In the genomic region with DNA sequence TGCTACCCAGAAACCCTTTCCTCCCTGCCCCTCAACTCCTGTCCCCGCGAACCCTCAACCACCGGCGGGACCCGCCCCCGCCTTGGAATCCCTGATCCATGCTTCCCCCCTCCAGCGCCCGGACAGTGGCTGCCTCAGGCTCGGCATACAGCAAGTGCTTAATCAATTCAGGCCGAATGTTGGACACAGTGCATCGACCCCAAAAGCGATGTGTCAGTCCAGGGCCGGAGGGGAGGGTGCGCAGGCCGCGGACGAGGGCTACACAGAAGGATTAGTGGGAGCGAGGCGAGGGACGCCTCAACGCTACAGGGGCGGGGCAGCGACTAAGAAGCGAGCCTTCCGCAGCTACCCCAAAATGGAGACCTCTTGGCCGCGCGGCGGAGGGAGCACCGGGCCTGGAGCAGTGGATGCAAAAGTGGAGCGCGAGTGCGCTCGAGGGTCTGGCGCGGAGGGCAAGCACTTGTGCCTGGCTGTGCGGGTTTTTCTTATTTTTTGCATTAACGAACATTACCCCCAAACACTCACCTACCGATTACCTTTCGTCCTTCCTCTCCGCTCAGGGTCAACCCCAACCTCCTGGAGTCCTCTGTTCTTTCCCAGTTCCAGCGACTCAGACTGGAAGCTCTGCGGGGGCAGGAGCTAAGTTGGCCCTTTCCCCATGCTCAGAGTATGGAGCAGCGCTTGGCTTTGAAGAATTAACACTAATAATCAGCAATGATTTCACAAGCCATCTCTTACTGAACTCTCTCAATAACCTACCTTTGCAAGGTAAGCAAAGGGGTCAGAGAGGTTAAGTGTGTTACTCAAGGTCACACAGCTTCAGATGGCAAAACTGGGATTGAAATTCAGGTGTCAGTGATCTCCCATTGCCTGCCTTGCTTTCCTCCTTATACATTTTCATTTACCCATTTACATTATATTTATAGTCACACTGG, we compare ENCODE assay signal across 1 cellular context.
A peak's percentile ranks its signal among the peaks of the same experiment; 100 is the strongest.
TF ChIP-seq lines count a peak whose summit lies in the region.

No MANE protein-coding gene starts in this region.

TF ChIP-seq in HEK293, 187 proteins besides CTCF, POLR2A, EP300 and RAD21 (continued from another document and continues in another):
- TF ChIP-seq, protein P1, sequence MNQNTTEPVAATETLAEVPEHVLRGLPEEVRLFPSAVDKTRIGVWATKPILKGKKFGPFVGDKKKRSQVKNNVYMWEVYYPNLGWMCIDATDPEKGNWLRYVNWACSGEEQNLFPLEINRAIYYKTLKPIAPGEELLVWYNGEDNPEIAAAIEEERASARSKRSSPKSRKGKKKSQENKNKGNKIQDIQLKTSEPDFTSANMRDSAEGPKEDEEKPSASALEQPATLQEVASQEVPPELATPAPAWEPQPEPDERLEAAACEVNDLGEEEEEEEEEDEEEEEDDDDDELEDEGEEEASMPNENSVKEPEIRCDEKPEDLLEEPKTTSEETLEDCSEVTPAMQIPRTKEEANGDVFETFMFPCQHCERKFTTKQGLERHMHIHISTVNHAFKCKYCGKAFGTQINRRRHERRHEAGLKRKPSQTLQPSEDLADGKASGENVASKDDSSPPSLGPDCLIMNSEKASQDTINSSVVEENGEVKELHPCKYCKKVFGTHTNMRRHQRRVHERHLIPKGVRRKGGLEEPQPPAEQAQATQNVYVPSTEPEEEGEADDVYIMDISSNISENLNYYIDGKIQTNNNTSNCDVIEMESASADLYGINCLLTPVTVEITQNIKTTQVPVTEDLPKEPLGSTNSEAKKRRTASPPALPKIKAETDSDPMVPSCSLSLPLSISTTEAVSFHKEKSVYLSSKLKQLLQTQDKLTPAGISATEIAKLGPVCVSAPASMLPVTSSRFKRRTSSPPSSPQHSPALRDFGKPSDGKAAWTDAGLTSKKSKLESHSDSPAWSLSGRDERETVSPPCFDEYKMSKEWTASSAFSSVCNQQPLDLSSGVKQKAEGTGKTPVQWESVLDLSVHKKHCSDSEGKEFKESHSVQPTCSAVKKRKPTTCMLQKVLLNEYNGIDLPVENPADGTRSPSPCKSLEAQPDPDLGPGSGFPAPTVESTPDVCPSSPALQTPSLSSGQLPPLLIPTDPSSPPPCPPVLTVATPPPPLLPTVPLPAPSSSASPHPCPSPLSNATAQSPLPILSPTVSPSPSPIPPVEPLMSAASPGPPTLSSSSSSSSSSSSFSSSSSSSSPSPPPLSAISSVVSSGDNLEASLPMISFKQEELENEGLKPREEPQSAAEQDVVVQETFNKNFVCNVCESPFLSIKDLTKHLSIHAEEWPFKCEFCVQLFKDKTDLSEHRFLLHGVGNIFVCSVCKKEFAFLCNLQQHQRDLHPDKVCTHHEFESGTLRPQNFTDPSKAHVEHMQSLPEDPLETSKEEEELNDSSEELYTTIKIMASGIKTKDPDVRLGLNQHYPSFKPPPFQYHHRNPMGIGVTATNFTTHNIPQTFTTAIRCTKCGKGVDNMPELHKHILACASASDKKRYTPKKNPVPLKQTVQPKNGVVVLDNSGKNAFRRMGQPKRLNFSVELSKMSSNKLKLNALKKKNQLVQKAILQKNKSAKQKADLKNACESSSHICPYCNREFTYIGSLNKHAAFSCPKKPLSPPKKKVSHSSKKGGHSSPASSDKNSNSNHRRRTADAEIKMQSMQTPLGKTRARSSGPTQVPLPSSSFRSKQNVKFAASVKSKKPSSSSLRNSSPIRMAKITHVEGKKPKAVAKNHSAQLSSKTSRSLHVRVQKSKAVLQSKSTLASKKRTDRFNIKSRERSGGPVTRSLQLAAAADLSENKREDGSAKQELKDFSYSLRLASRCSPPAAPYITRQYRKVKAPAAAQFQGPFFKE (tag by site-specific recombination; IDR thresholded peaks at IDR 0.05; ENCODE audit: borderline replicate concordance) = no peak
- TF ChIP-seq, protein P2, sequence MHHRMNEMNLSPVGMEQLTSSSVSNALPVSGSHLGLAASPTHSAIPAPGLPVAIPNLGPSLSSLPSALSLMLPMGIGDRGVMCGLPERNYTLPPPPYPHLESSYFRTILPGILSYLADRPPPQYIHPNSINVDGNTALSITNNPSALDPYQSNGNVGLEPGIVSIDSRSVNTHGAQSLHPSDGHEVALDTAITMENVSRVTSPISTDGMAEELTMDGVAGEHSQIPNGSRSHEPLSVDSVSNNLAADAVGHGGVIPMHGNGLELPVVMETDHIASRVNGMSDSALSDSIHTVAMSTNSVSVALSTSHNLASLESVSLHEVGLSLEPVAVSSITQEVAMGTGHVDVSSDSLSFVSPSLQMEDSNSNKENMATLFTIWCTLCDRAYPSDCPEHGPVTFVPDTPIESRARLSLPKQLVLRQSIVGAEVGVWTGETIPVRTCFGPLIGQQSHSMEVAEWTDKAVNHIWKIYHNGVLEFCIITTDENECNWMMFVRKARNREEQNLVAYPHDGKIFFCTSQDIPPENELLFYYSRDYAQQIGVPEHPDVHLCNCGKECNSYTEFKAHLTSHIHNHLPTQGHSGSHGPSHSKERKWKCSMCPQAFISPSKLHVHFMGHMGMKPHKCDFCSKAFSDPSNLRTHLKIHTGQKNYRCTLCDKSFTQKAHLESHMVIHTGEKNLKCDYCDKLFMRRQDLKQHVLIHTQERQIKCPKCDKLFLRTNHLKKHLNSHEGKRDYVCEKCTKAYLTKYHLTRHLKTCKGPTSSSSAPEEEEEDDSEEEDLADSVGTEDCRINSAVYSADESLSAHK (tag by site-specific recombination; IDR thresholded peaks at IDR 0.05) = no peak
- TF ChIP-seq ZNF354C (tag by site-specific recombination; IDR thresholded peaks at IDR 0.05; ENCODE audit: borderline replicate concordance, low read depth) = no peak
- TF ChIP-seq ZNF76 (tag by site-specific recombination; IDR thresholded peaks at IDR 0.05; ENCODE audit: borderline replicate concordance, low read depth) = 0 out of 2 replicates have a peak, but pooled peaks have one; percentile 34
- peak; percentile 83 for TF ChIP-seq ZNF335 (tag by site-specific recombination; conservative IDR thresholded peaks at IDR 0.05)
- no peak for TF ChIP-seq ZNF558 (tag by site-specific recombination; IDR thresholded peaks at IDR 0.05)
- no peak for TF ChIP-seq ZNF214 (tag by site-specific recombination; IDR thresholded peaks at IDR 0.05; ENCODE audit: borderline replicate concordance)
- TF ChIP-seq HOXC10 (CRISPR knock-in tag; IDR thresholded peaks at IDR 0.05) = no peak
- TF ChIP-seq ZNF623 (tag by site-specific recombination; IDR thresholded peaks at IDR 0.05) = no peak
- no peak for TF ChIP-seq REPIN1 (tag by site-specific recombination; IDR thresholded peaks at IDR 0.05; ENCODE audit: low read depth)
- no peak for TF ChIP-seq ZNF433 (tag by site-specific recombination; IDR thresholded peaks at IDR 0.05; ENCODE audit: low read depth)
- no peak for TF ChIP-seq KLF10 (tag by site-specific recombination; IDR thresholded peaks at IDR 0.05)
- TF ChIP-seq GFI1B (tag by site-specific recombination; IDR thresholded peaks at IDR 0.05) = no peak
- TF ChIP-seq ZNF24 (tag by site-specific recombination; IDR thresholded peaks at IDR 0.05) = no peak
- TF ChIP-seq ZNF19 (tag by site-specific recombination; IDR thresholded peaks at IDR 0.05; ENCODE audit: low read depth) = no peak
- TF ChIP-seq KLF9 (tag by site-specific recombination; IDR thresholded peaks at IDR 0.05; ENCODE audit: low read depth) = peak; percentile 82; the same call in 1 of the 2 replicates
- TF ChIP-seq ZNF423 (tag by site-specific recombination; IDR thresholded peaks at IDR 0.05) = no peak
- no peak for TF ChIP-seq ZNF544 (tag by site-specific recombination; IDR thresholded peaks at IDR 0.05)
- peak; percentile 36; the same call in 1 of the 2 replicates for TF ChIP-seq SP3 (tag by site-specific recombination; IDR thresholded peaks at IDR 0.05)
- TF ChIP-seq ZNF610 (tag by site-specific recombination; IDR thresholded peaks at IDR 0.05; ENCODE audit: borderline replicate concordance) = no peak
- no peak for TF ChIP-seq MYNN (tag by site-specific recombination; IDR thresholded peaks at IDR 0.05; ENCODE audit: borderline replicate concordance)
- TF ChIP-seq KLF8 (tag by site-specific recombination; IDR thresholded peaks at IDR 0.05) = no peak; the same call in 1 of the 2 replicates
- TF ChIP-seq, protein P3, sequence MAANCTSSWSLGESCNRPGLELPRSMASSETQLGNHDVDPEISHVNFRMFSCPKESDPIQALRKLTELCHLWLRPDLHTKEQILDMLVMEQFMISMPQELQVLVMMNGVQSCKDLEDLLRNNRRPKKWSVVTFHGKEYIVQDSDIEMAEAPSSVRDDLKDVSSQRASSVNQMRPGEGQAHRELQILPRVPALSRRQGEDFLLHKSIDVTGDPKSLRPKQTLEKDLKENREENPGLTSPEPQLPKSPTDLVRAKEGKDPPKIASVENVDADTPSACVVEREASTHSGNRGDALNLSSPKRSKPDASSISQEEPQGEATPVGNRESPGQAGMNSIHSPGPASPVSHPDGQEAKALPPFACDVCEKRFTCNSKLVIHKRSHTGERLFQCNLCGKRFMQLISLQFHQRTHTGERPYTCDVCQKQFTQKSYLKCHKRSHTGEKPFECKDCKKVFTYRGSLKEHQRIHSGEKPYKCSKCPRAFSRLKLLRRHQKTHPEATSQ (tag by site-specific recombination; IDR thresholded peaks at IDR 0.05) = no peak
- TF ChIP-seq ZNF239 (tag by site-specific recombination; IDR thresholded peaks at IDR 0.05) = no peak
- TF ChIP-seq, protein P4, sequence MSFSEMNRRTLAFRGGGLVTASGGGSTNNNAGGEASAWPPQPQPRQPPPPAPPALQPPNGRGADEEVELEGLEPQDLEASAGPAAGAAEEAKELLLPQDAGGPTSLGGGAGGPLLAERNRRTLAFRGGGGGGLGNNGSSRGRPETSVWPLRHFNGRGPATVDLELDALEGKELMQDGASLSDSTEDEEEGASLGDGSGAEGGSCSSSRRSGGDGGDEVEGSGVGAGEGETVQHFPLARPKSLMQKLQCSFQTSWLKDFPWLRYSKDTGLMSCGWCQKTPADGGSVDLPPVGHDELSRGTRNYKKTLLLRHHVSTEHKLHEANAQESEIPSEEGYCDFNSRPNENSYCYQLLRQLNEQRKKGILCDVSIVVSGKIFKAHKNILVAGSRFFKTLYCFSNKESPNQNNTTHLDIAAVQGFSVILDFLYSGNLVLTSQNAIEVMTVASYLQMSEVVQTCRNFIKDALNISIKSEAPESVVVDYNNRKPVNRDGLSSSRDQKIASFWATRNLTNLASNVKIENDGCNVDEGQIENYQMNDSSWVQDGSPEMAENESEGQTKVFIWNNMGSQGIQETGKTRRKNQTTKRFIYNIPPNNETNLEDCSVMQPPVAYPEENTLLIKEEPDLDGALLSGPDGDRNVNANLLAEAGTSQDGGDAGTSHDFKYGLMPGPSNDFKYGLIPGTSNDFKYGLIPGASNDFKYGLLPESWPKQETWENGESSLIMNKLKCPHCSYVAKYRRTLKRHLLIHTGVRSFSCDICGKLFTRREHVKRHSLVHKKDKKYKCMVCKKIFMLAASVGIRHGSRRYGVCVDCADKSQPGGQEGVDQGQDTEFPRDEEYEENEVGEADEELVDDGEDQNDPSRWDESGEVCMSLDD (tag by site-specific recombination; IDR thresholded peaks at IDR 0.05) = peak; percentile 68
- no peak for TF ChIP-seq ZNF596 (tag by site-specific recombination; IDR thresholded peaks at IDR 0.05)
- no peak for TF ChIP-seq ZNF670 (tag by site-specific recombination; IDR thresholded peaks at IDR 0.05; ENCODE audit: low read depth)
- TF ChIP-seq SCRT1 (tag by site-specific recombination; IDR thresholded peaks at IDR 0.05; ENCODE audit: borderline replicate concordance) = no peak
- no peak for TF ChIP-seq ZNF785 (tag by site-specific recombination; IDR thresholded peaks at IDR 0.05)
- no peak for TF ChIP-seq ZNF266 (tag by site-specific recombination; IDR thresholded peaks at IDR 0.05; ENCODE audit: low read depth)
- TF ChIP-seq, protein P5, sequence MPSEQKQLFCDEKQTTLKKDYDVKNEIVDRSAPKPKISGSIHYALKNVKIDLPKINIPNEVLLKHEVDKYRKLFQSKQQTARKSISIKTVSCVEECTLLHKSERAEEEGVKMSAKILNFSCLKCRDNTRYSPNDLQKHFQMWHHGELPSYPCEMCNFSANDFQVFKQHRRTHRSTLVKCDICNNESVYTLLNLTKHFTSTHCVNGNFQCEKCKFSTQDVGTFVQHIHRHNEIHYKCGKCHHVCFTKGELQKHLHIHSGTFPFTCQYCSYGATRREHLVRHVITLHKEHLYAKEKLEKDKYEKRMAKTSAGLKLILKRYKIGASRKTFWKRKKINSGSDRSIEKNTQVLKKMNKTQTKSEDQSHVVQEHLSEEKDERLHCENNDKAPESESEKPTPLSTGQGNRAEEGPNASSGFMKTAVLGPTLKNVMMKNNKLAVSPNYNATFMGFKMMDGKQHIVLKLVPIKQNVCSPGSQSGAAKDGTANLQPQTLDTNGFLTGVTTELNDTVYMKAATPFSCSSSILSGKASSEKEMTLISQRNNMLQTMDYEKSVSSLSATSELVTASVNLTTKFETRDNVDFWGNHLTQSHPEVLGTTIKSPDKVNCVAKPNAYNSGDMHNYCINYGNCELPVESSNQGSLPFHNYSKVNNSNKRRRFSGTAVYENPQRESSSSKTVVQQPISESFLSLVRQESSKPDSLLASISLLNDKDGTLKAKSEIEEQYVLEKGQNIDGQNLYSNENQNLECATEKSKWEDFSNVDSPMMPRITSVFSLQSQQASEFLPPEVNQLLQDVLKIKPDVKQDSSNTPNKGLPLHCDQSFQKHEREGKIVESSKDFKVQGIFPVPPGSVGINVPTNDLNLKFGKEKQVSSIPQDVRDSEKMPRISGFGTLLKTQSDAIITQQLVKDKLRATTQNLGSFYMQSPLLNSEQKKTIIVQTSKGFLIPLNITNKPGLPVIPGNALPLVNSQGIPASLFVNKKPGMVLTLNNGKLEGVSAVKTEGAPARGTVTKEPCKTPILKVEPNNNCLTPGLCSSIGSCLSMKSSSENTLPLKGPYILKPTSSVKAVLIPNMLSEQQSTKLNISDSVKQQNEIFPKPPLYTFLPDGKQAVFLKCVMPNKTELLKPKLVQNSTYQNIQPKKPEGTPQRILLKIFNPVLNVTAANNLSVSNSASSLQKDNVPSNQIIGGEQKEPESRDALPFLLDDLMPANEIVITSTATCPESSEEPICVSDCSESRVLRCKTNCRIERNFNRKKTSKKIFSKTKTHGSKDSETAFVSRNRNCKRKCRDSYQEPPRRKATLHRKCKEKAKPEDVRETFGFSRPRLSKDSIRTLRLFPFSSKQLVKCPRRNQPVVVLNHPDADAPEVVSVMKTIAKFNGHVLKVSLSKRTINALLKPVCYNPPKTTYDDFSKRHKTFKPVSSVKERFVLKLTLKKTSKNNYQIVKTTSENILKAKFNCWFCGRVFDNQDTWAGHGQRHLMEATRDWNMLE (tag by site-specific recombination; conservative IDR thresholded peaks at IDR 0.05; ENCODE audit: low read depth) = no peak
- no peak for TF ChIP-seq ZNF157 (tag by site-specific recombination; IDR thresholded peaks at IDR 0.05)
- TF ChIP-seq, protein P6, sequence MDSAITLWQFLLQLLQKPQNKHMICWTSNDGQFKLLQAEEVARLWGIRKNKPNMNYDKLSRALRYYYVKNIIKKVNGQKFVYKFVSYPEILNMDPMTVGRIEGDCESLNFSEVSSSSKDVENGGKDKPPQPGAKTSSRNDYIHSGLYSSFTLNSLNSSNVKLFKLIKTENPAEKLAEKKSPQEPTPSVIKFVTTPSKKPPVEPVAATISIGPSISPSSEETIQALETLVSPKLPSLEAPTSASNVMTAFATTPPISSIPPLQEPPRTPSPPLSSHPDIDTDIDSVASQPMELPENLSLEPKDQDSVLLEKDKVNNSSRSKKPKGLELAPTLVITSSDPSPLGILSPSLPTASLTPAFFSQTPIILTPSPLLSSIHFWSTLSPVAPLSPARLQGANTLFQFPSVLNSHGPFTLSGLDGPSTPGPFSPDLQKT (IDR thresholded peaks at IDR 0.05; ENCODE audit: borderline replicate concordance, low read depth, low read length) = no peak
- TF ChIP-seq ZNF140 (tag by site-specific recombination; IDR thresholded peaks at IDR 0.05) = no peak
